In genomic region chr17:72100445-72100844, GRCh38 we compare ENCODE assay signal across 30 cellular contexts. TPM values are rescaled to one million over a fixed set of nuclear protein-coding genes. Genes with fewer than 3 reads are reported as not detected.
"Had no signal": no experiment of that assay in that cellular context is flagged by ENCODE, and none has a peak within 500 bp of the region (broad histone marks: within the 10 kb centered on the region; RNA-seq: fewer than 3 reads in every experiment).

No MANE protein-coding gene starts in this region.

- H3K4me1 ChIP-seq: esophagus squamous epithelium, gastroesophageal sphincter, heart right ventricle had no signal

- H3K36me3 ChIP-seq: brain microvascular endothelial cell, esophagus squamous epithelium, gastroesophageal sphincter, heart right ventricle, WERI-Rb-1 had no signal

- H3K9me3 ChIP-seq: esophagus squamous epithelium, gastroesophageal sphincter, heart right ventricle had no signal

- DNase-seq: activated B cell treated with CpG ODN at 0.5 μM for 24 hours; activated CD4-positive, alpha-beta T cell treated with anti-CD3 and anti-CD28 coated beads for 48 hours; activated CD4-positive, alpha-beta T cell treated with anti-CD3 and anti-CD28 coated beads, Interleukin-2, amount 50 U/mL, for 1 hour; activated CD4-positive, alpha-beta T cell treated with anti-CD3 and anti-CD28 coated beads, Interleukin-2, amount 50 U/mL, for 48 hours; activated CD8-positive, alpha-beta memory T cell treated with anti-CD3 and anti-CD28 coated beads for 24 hours; activated CD8-positive, alpha-beta T cell treated with anti-CD3 and anti-CD28 coated beads for 36 hours; activated effector memory CD4-positive, alpha-beta T cell treated with Interleukin-2 at 50 U/mL for 16 hours; activated gamma-delta T cell treated with Interleukin-2 at 50 U/mL for 16 hours; activated naive CD4-positive, alpha-beta T cell treated with anti-CD3 and anti-CD28 coated beads, Interleukin-2, amount 50 U/mL, for 16 hours; activated naive CD4-positive, alpha-beta T cell treated with Interleukin-2 at 50 U/mL for 16 hours; activated T-cell treated with anti-CD3 and anti-CD28 coated beads, Interleukin-2, amount 50 U/mL, for 4 hours; amniotic stem cell; anterior cingulate cortex; brain microvascular endothelial cell; cortex of kidney; dermis blood vessel endothelial cell; effector CD4-positive, alpha-beta T cell; effector memory CD8-positive, alpha-beta T cell; esophagus squamous epithelium; foreskin melanocyte; heart right ventricle; T-helper 17 cell; T1000; WERI-Rb-1 had no signal

- H3K27ac ChIP-seq: brain microvascular endothelial cell, epithelial cell of prostate, esophagus squamous epithelium, gastroesophageal sphincter, heart right ventricle, WERI-Rb-1 had no signal

- FAIRE-seq: endometrium, endothelial cell of umbilical vein had no signal

- ATAC-seq: activated CD4-positive, CD25-positive, alpha-beta regulatory T cell treated with anti-CD3 and anti-CD28 coated beads, Interleukin-2, amount 50 U/mL, for 24 hours; activated CD8-positive, alpha-beta T cell treated with anti-CD3 and anti-CD28 coated beads for 36 hours; activated T-cell treated with anti-CD3 and anti-CD28 coated beads, Interleukin-2, amount 50 U/mL, for 4 hours; activated T-helper 17 cell treated with anti-CD3 and anti-CD28 coated beads, Interleukin-2, amount 50 U/mL, for 72 hours; effector memory CD8-positive, alpha-beta T cell; gastroesophageal sphincter; heart right ventricle; T-helper 17 cell had no signal

- H3K27me3 ChIP-seq: brain microvascular endothelial cell, heart right ventricle had no signal

- H3K4me3 ChIP-seq: esophagus squamous epithelium, gastroesophageal sphincter, heart right ventricle had no signal

RNA-seq across cellular contexts. Expression of gene SOX9, which starts 20.4 kb away (rescaled TPM):
- total RNA-seq: activated CD8-positive, alpha-beta T cell treated with anti-CD3 and anti-CD28 coated beads for 36 hours; activated T-helper 17 cell treated with anti-CD3 and anti-CD28 coated beads, Interleukin-2, amount 50 U/mL, for 72 hours; endothelial cell of umbilical vein; T-helper 17 cell had no signal
- polyA plus RNA-seq: endothelial cell of umbilical vein had no signal
